In genomic region chr19:57821095-57821890, GRCh38 we compare ENCODE assay signal across 8 cellular contexts. TPM values are rescaled to one million over a fixed set of nuclear protein-coding genes. Genes with fewer than 3 reads are reported as not detected.
DNase-seq lines count a peak whose midpoint lies in the region; ATAC-seq and TF ChIP-seq lines count a peak whose summit lies in the region.
"Not testable (repeated sequence)": the region's sequence is repeated elsewhere in the genome, so short reads cannot be mapped to it uniquely, and the experiment has no call there.

No MANE protein-coding gene starts in this region.

- POLR2A ChIA-PET in CD8-positive, alpha-beta memory T cell (lab: Charles Lee); IMR-90 (lab: Charles Lee; ENCODE audit: unreplicated experiment): not testable (repeated sequence)

- not testable (repeated sequence) for H2BK120ac ChIP-seq in IMR-90 (ENCODE audit: low read depth, low read length)

- not testable (repeated sequence) for H3K56ac ChIP-seq in IMR-90 (ENCODE audit: extremely low read depth, insufficient read depth, low read length)

- H3K27ac ChIP-seq in CD8-positive, alpha-beta memory T cell (ENCODE audit: low read depth, low read length); IMR-90 (ENCODE audit: insufficient read depth, low read length); SU-DHL-6 (ENCODE audit: low read depth, low read length); coronary artery; iPS-20b (ENCODE audit: low read length): not testable (repeated sequence)

- not testable (repeated sequence) for H3K27me3 ChIP-seq in CD8-positive, alpha-beta memory T cell (ENCODE audit: insufficient read depth, low read length, poor library complexity, severe bottlenecking); IMR-90 (ENCODE audit: control insufficient read depth, insufficient read depth, low read length); SU-DHL-6 (ENCODE audit: low read length); iPS-20b (ENCODE audit: insufficient read depth, low read length)

- H3K4me3 Mint-ChIP-seq in CD8-positive, alpha-beta memory T cell = peak overlapping the region; percentile 93 to 99 (median 98)
- H3K4me3 Mint-ChIP-seq in activated T-helper 17 cell treated with anti-CD3 and anti-CD28 coated beads, Interleukin-2, amount 50 U/mL, for 72 hours = peak overlapping the region; percentile 99
- peak overlapping the region; percentile 21 for H3K4me3 Mint-ChIP-seq in natural killer cell
- peak overlapping the region; percentile 94 to 97 for H3K4me3 Mint-ChIP-seq in stimulated activated naive B cell treated with anti-CD40 and anti-IgM and Interleukin-4, amounts not matched to agents 10 μg/mL and 1 μg/mL and 100 μg/mL, for 72 hours

- not testable (repeated sequence) for H3K9me1 ChIP-seq in IMR-90 (ENCODE audit: insufficient read depth, low read length)

- not testable (repeated sequence) for DNase-seq in CD8-positive, alpha-beta memory T cell; IMR-90; coronary artery (ENCODE audit: low spot score); natural killer cell; stimulated activated naive B cell treated with anti-CD40 and anti-IgM and Interleukin-4, amounts not matched to agents 10 μg/mL and 1 μg/mL and 100 μg/mL, for 72 hours

- not testable (repeated sequence) for H3K4ac ChIP-seq in IMR-90 (ENCODE audit: low read depth, low read length)

- WGBS in IMR-90 (ENCODE audit: extremely low coverage in 2 of 2, insufficient read length in 1 of 2), 2 experiments = no CpG with 5 or more reads among the region's 6 CpGs

- not testable (repeated sequence) for H3K9me3 Mint-ChIP-seq in CD8-positive, alpha-beta memory T cell; activated T-helper 17 cell treated with anti-CD3 and anti-CD28 coated beads, Interleukin-2, amount 50 U/mL, for 72 hours; natural killer cell; stimulated activated naive B cell treated with anti-CD40 and anti-IgM and Interleukin-4, amounts not matched to agents 10 μg/mL and 1 μg/mL and 100 μg/mL, for 72 hours

- TF ChIP-seq RAD21 in IMR-90 (IDR thresholded peaks at IDR 0.05; ENCODE audit: low read length) = not testable (repeated sequence)

- H3K36me3 ChIP-seq in CD8-positive, alpha-beta memory T cell (ENCODE audit: insufficient read depth, low read length); IMR-90 (ENCODE audit: control insufficient read depth, insufficient read depth, low read length); SU-DHL-6 (ENCODE audit: low read length): not testable (repeated sequence)
- H3K36me3 ChIP-seq in iPS-20b (ENCODE audit: insufficient read depth, low read depth, low read length) = peaks cover 30% of the 10 kb centered on the region

- H3F3A ChIP-seq in SU-DHL-6 (ENCODE audit: insufficient read depth) = not testable (repeated sequence)

- not testable (repeated sequence) for H2AK5ac ChIP-seq in IMR-90 (ENCODE audit: low read depth, low read length)

- H4K20me1 ChIP-seq in IMR-90 (ENCODE audit: insufficient read depth, low read length) = peaks cover 21% of the 10 kb centered on the region
- H4K20me1 ChIP-seq in SU-DHL-6 (ENCODE audit: low read depth, low read length) = not testable (repeated sequence)

- intact Hi-C loops in IMR-90 (cut with micrococcal nuclease); natural killer cell (cut with micrococcal nuclease): not testable (repeated sequence)

- H3K79me2 ChIP-seq in SU-DHL-6 (ENCODE audit: insufficient read depth, low read length) = peaks cover 70% of the 10 kb centered on the region

- H3K14ac ChIP-seq in IMR-90 (replicated peaks; ENCODE audit: low read depth, low read length) = not testable (repeated sequence)

- peaks cover 10% of the 10 kb centered on the region for H3K4me1 ChIP-seq in CD8-positive, alpha-beta memory T cell (ENCODE audit: insufficient read depth, low read length)
- H3K4me1 ChIP-seq in IMR-90 (ENCODE audit: control insufficient read depth, insufficient read depth, low read length); iPS-20b (ENCODE audit: insufficient read depth, low read length): not testable (repeated sequence)

- H3K18ac ChIP-seq in IMR-90 (ENCODE audit: low read depth, low read length) = not testable (repeated sequence)

- peak overlapping the region; percentile 52 for H3K23ac ChIP-seq in IMR-90 (ENCODE audit: low read depth, low read length)

- H3K9me3 ChIP-seq in CD8-positive, alpha-beta memory T cell (ENCODE audit: low read length); IMR-90 (ENCODE audit: control insufficient read depth, insufficient read depth, low read length); SU-DHL-6 (ENCODE audit: insufficient read depth, low read length); iPS-20b (ENCODE audit: insufficient read depth, low read depth, low read length): not testable (repeated sequence)

- not testable (repeated sequence) for H2BK15ac ChIP-seq in IMR-90 (ENCODE audit: low read depth, low read length)

- not testable (repeated sequence) for H3K9ac ChIP-seq in IMR-90 (ENCODE audit: low read depth, low read length)
- peak overlapping the region; percentile 94 for H3K9ac ChIP-seq in SU-DHL-6 (ENCODE audit: low read length)
- H3K9ac ChIP-seq in iPS-20b (ENCODE audit: low read depth, low read length) = peak overlapping the region; percentile 96; the same call in 1 of the 2 replicates

- H3K79me1 ChIP-seq in IMR-90 (ENCODE audit: low read depth in 1 of 2, low read length in 2 of 2) = peaks cover 5 to 63% of the 10 kb centered on the region in 2 experiments

- H3K9me2 ChIP-seq in SU-DHL-6 (replicated peaks; ENCODE audit: insufficient read depth, low read length) = not testable (repeated sequence)

- H4K5ac ChIP-seq in IMR-90 (ENCODE audit: low read depth, low read length) = not testable (repeated sequence)

- peaks cover 49 to 66% (median 62%) of the 10 kb centered on the region in 3 donors for H3K4me1 Mint-ChIP-seq in CD8-positive, alpha-beta memory T cell
- peaks cover 25% of the 10 kb centered on the region for H3K4me1 Mint-ChIP-seq in activated T-helper 17 cell treated with anti-CD3 and anti-CD28 coated beads, Interleukin-2, amount 50 U/mL, for 72 hours
- H3K4me1 Mint-ChIP-seq in natural killer cell = peaks cover 38 to 41% of the 10 kb centered on the region in 2 donors
- peaks cover 30 to 50% of the 10 kb centered on the region in 2 donors for H3K4me1 Mint-ChIP-seq in stimulated activated naive B cell treated with anti-CD40 and anti-IgM and Interleukin-4, amounts not matched to agents 10 μg/mL and 1 μg/mL and 100 μg/mL, for 72 hours

- H3K36me3 Mint-ChIP-seq in CD8-positive, alpha-beta memory T cell = peaks cover 0 to 45% (median 4%) of the 10 kb centered on the region in 3 donors
- H3K36me3 Mint-ChIP-seq in activated T-helper 17 cell treated with anti-CD3 and anti-CD28 coated beads, Interleukin-2, amount 50 U/mL, for 72 hours (ENCODE audit: low read depth) = peaks cover 60% of the 10 kb centered on the region
- H3K36me3 Mint-ChIP-seq in natural killer cell = not testable (repeated sequence)
- peaks cover 33 to 36% of the 10 kb centered on the region in 2 donors for H3K36me3 Mint-ChIP-seq in stimulated activated naive B cell treated with anti-CD40 and anti-IgM and Interleukin-4, amounts not matched to agents 10 μg/mL and 1 μg/mL and 100 μg/mL, for 72 hours

- peak overlapping the region; percentile 56 to 99 (median 96) for H3K27ac Mint-ChIP-seq in CD8-positive, alpha-beta memory T cell
- H3K27ac Mint-ChIP-seq in activated T-helper 17 cell treated with anti-CD3 and anti-CD28 coated beads, Interleukin-2, amount 50 U/mL, for 72 hours = peak overlapping the region; percentile 98
- H3K27ac Mint-ChIP-seq in natural killer cell = peak overlapping the region; percentile 96 to 97
- H3K27ac Mint-ChIP-seq in stimulated activated naive B cell treated with anti-CD40 and anti-IgM and Interleukin-4, amounts not matched to agents 10 μg/mL and 1 μg/mL and 100 μg/mL, for 72 hours = peak overlapping the region; percentile 99

- H3K4me2 ChIP-seq in IMR-90 (ENCODE audit: low read depth, low read length) = not testable (repeated sequence)
- peak overlapping the region; percentile 71 for H3K4me2 ChIP-seq in SU-DHL-6 (ENCODE audit: low read depth, low read length, poor library complexity, severe bottlenecking)

- not testable (repeated sequence) for H2BK20ac ChIP-seq in IMR-90 (ENCODE audit: low read depth, low read length)

- H4K8ac ChIP-seq in IMR-90 (ENCODE audit: low read depth in 2 of 2, low read length in 2 of 2) = not testable (repeated sequence)

- H2BK5ac ChIP-seq in IMR-90 (ENCODE audit: low read depth, low read length, poor library complexity, severe bottlenecking) = not testable (repeated sequence)

- TF ChIP-seq CTCF in IMR-90 (conservative IDR thresholded peaks at IDR 0.05; ENCODE audit: low read depth, low read length); SU-DHL-6 (IDR thresholded peaks at IDR 0.05; ENCODE audit: insufficient read depth, low read length, poor library complexity, severe bottlenecking); coronary artery (IDR thresholded peaks at IDR 0.05); natural killer cell (IDR thresholded peaks at IDR 0.05): not testable (repeated sequence)

- in situ Hi-C loops in IMR-90 (cut with MboI; ENCODE audit: low sequenced_read_pairs) = not testable (repeated sequence)

- not testable (repeated sequence) for H3K27me3 Mint-ChIP-seq in CD8-positive, alpha-beta memory T cell; activated T-helper 17 cell treated with anti-CD3 and anti-CD28 coated beads, Interleukin-2, amount 50 U/mL, for 72 hours; natural killer cell (ENCODE audit: low read depth in 2 of 2); stimulated activated naive B cell treated with anti-CD40 and anti-IgM and Interleukin-4, amounts not matched to agents 10 μg/mL and 1 μg/mL and 100 μg/mL, for 72 hours

- not testable (repeated sequence) for H4K91ac ChIP-seq in IMR-90 (ENCODE audit: insufficient read depth, low read depth, low read length)

- BruUV-seq in IMR-90 (replicated peaks; lab: Mats Ljungman, UMichigan) = not testable (repeated sequence)

- dilution Hi-C loops in IMR-90 (cut with HindIII; ENCODE audit: low sequenced_read_pairs, unreplicated experiment) = not testable (repeated sequence)

- not testable (repeated sequence) for H2AFZ ChIP-seq in IMR-90 (replicated peaks; ENCODE audit: low read length, poor library complexity); SU-DHL-6 (ENCODE audit: low read depth, low read length, severe bottlenecking)

- TF ChIP-seq POLR2A in IMR-90 (IDR thresholded peaks at IDR 0.05; ENCODE audit: low read depth, low read length) = not testable (repeated sequence)

- not testable (repeated sequence) for H3K4me3 ChIP-seq in CD8-positive, alpha-beta memory T cell (ENCODE audit: low read length); IMR-90 (ENCODE audit: insufficient read depth, low read depth, low read length)
- H3K4me3 ChIP-seq in SU-DHL-6 (ENCODE audit: insufficient read depth, low read length, poor library complexity, severe bottlenecking) (peak overlapping the region; percentile 93), coronary artery (peak overlapping the region; percentile 97), iPS-20b (ENCODE audit: low read length) (peak overlapping the region; percentile 95)

- CTCF ChIA-PET in CD8-positive, alpha-beta memory T cell (lab: Charles Lee); IMR-90 (lab: Yijun Ruan, JAX): not testable (repeated sequence)

- ATAC-seq in IMR-90 (ENCODE audit: low read depth); activated T-helper 17 cell treated with anti-CD3 and anti-CD28 coated beads, Interleukin-2, amount 50 U/mL, for 72 hours (replicated peaks); natural killer cell; stimulated activated naive B cell treated with anti-CD40 and anti-IgM and Interleukin-4, amounts not matched to agents 10 μg/mL and 1 μg/mL and 100 μg/mL, for 72 hours (replicated peaks): not testable (repeated sequence)

- H2AK9ac ChIP-seq in IMR-90 (replicated peaks; ENCODE audit: low read depth, low read length, poor library complexity) = not testable (repeated sequence)

RNA-seq across cellular contexts. Expression of gene ZNF552, which starts 6.6 kb away (rescaled TPM):
- total RNA-seq in CD8-positive, alpha-beta memory T cell = 10 to 100 TPM in 1 of 2 experiments, 1 to 10 TPM in 1; 7.2 to 10.6 TPM
- polyA plus RNA-seq in CD8-positive, alpha-beta memory T cell = 11.3 TPM
- total RNA-seq in IMR-90 (2012; rRNA removed) (4.7 and 5.0 TPM in 2 replicates), natural killer cell (10 to 100 TPM; 13.0 to 14.5 (median 14.3) TPM)
- polyA plus RNA-seq in IMR-90 (2012; rRNA removed) = 1.8 and 2.8 TPM in 2 replicates
- 0.87 and 1.1 TPM in 2 replicates for polyA plus RNA-seq in IMR-90 (2012; cell fraction: cytosol; rRNA removed)
- polyA plus RNA-seq in IMR-90 (2012; cell fraction: nucleus; rRNA removed; ENCODE audit: low replicate concordance) = 4.2 and 4.3 TPM in 2 replicates
- 1 to 10 TPM; 6.0 to 7.5 TPM for total RNA-seq in activated T-helper 17 cell treated with anti-CD3 and anti-CD28 coated beads, Interleukin-2, amount 50 U/mL, for 72 hours

RNA-seq across cellular contexts. Expression of gene ZNF587B, which starts 8.8 kb away (rescaled TPM):
- 10 to 100 TPM; 24.8 to 25.4 TPM for total RNA-seq in CD8-positive, alpha-beta memory T cell
- polyA plus RNA-seq in CD8-positive, alpha-beta memory T cell = 1.4 TPM
- total RNA-seq in IMR-90 (2012; rRNA removed) (32.2 and 33.9 TPM in 2 replicates), natural killer cell (10 to 100 TPM; 23.4 to 25.7 (median 23.9) TPM)
- polyA plus RNA-seq in IMR-90 (2012; rRNA removed) = 2.5 and 3.7 TPM in 2 replicates
- 0.56 and 1.5 TPM in 2 replicates for polyA plus RNA-seq in IMR-90 (2012; cell fraction: cytosol; rRNA removed)
- 3.7 and 20.2 TPM in 2 replicates for polyA plus RNA-seq in IMR-90 (2012; cell fraction: nucleus; rRNA removed; ENCODE audit: low replicate concordance)
- total RNA-seq in activated T-helper 17 cell treated with anti-CD3 and anti-CD28 coated beads, Interleukin-2, amount 50 U/mL, for 72 hours = 10 to 100 TPM; 16.8 to 20.6 TPM

RNA-seq across cellular contexts. Expression of gene ZNF587, which starts 28.4 kb away (rescaled TPM):
- 10 to 100 TPM; 24.2 to 27.2 TPM for total RNA-seq in CD8-positive, alpha-beta memory T cell
- polyA plus RNA-seq in CD8-positive, alpha-beta memory T cell = 4.8 TPM
- total RNA-seq in IMR-90 (2012; rRNA removed) (32.5 and 43.7 TPM in 2 replicates), natural killer cell (10 to 100 TPM; 54.9 to 58.9 (median 55.1) TPM)
- 11.2 and 14.0 TPM in 2 replicates for polyA plus RNA-seq in IMR-90 (2012; rRNA removed)
- 3.0 and 3.8 TPM in 2 replicates for polyA plus RNA-seq in IMR-90 (2012; cell fraction: cytosol; rRNA removed)
- 20.5 and 55.5 TPM in 2 replicates for polyA plus RNA-seq in IMR-90 (2012; cell fraction: nucleus; rRNA removed; ENCODE audit: low replicate concordance)
- total RNA-seq in activated T-helper 17 cell treated with anti-CD3 and anti-CD28 coated beads, Interleukin-2, amount 50 U/mL, for 72 hours = 10 to 100 TPM; 33.7 to 37.3 TPM

RNA-seq across cellular contexts. Expression of gene ZNF586, which starts 51.8 kb away (rescaled TPM):
- 10 to 100 TPM; 15.6 to 17.1 TPM for total RNA-seq in CD8-positive, alpha-beta memory T cell
- polyA plus RNA-seq in CD8-positive, alpha-beta memory T cell = 18.6 TPM
- 17.2 and 18.6 TPM in 2 replicates for total RNA-seq in IMR-90 (2012; rRNA removed)
- polyA plus RNA-seq in IMR-90 (2012; rRNA removed) = 5.5 and 5.6 TPM in 2 replicates
- 3.0 and 4.7 TPM in 2 replicates for polyA plus RNA-seq in IMR-90 (2012; cell fraction: cytosol; rRNA removed)
- polyA plus RNA-seq in IMR-90 (2012; cell fraction: nucleus; rRNA removed; ENCODE audit: low replicate concordance) = 3.6 and 7.9 TPM in 2 replicates
- total RNA-seq in activated T-helper 17 cell treated with anti-CD3 and anti-CD28 coated beads, Interleukin-2, amount 50 U/mL, for 72 hours = 10 to 100 TPM; 16.0 to 21.0 TPM
- 10 to 100 TPM; 24.0 to 33.3 (median 28.2) TPM for total RNA-seq in natural killer cell

Comparison
In these comparisons a context has a peak if more than half of its experiments do, and no peak if none do; other contexts are left out.
1. H3K4me3 Mint-ChIP-seq: peak in every context shown above with its lines; median percentile 99 in activated T-helper 17 cell treated with anti-CD3 and anti-CD28 coated beads, Interleukin-2, amount 50 U/mL, for 72 hours; 98 in CD8-positive, alpha-beta memory T cell; 96 in stimulated activated naive B cell treated with anti-CD40 and anti-IgM and Interleukin-4, amounts not matched to agents 10 μg/mL and 1 μg/mL and 100 μg/mL, for 72 hours; 21 in natural killer cell.